In the genomic region with DNA sequence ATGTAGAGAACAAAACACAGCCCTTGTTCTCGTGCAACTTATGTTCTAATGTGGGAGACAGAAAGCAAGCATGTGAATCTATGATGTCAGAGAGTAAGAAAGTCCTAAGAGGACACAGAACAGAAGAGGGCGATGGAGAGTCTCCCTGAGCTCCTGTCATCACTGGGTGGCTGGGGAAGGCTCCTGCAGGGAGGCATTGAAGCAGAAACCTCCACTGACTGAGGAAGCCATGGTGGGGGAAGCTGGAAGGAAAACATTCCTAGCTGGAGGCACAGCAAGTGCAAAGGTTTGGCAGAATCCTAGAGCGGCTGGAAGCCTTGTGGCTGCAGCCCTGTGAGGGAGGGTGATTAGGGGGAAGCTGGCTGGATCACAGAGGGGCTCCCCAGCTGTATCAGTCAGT, we compare ENCODE assay signal across 8 cellular contexts.
DNase-seq lines count a peak whose midpoint lies in the region; ATAC-seq and TF ChIP-seq lines count a peak whose summit lies in the region.

No MANE protein-coding gene starts in this region.

- RAD21 ChIA-PET in HCT116 (lab: Charles Lee; ENCODE audit: low non-redundant PET in 1 of 2, low total read pairs in 2 of 2, uncharacterized antibody in 2 of 2, unreplicated experiment in 2 of 2): no interaction called here

- peak; percentile 73 for ATAC-seq in HCT116
- no peak for ATAC-seq in GM19328 (IDR thresholded peaks at IDR 0.05; ENCODE audit: unreplicated experiment)
- no peak for ATAC-seq in HG02623 (IDR thresholded peaks at IDR 0.05; ENCODE audit: unreplicated experiment)
- no peak for ATAC-seq in activated CD4-positive, CD25-positive, alpha-beta regulatory T cell treated with anti-CD3 and anti-CD28 coated beads, Interleukin-2, amount 50 U/mL, for 24 hours

- no peak overlapping the region for H2AFZ ChIP-seq in HCT116 (ENCODE audit: low read depth, low read length, poor library complexity, severe bottlenecking)

- no peaks in the 10 kb centered on the region for H3K9me2 ChIP-seq in HCT116 (ENCODE audit: insufficient read depth)

- BruUV-seq in HCT116 (replicated peaks; lab: Mats Ljungman, UMichigan): no TSS peak

- no peak overlapping the region for H3K4me3 ChIP-seq in HCT116 (replicated peaks in 1 of 2; ENCODE audit: low read depth in 1 of 2, low read length in 2 of 2)

- no peaks in the 10 kb centered on the region for H3K79me2 ChIP-seq in HCT116 (ENCODE audit: insufficient read depth, low read length)

- no peak overlapping the region for H3K27ac ChIP-seq in C4-2B
- H3K27ac ChIP-seq in HCT116 (ENCODE audit: low read depth, low read length): no peak overlapping the region

- H3K27ac Mint-ChIP-seq in glutamatergic neuron (ENCODE audit: unreplicated experiment): no peak overlapping the region

- CTCF ChIA-PET in HCT116 (lab: Charles Lee): interaction anchor here (1.0 to 2.2 kb wide), 2 partner anchors 149 to 156 kb away, joined by 4 to 5 read pairs; no protein-coding TSS in a partner anchor

- H3K36me3 Mint-ChIP-seq in glutamatergic neuron (ENCODE audit: unreplicated experiment): no peaks in the 10 kb centered on the region

- H3K27me3 ChIP-seq in HCT116 (ENCODE audit: insufficient read depth, low read length): peaks cover 3% of the 10 kb centered on the region; the same call in 1 of the 2 replicates

- TF ChIP-seq POLR2A in HCT116 (IDR thresholded peaks at IDR 0.05; ENCODE audit: borderline replicate concordance, extremely low read depth, insufficient read depth, insufficient read length): no peak

- H3K4me1 Mint-ChIP-seq in glutamatergic neuron (ENCODE audit: low read depth, unreplicated experiment): peaks cover 7% of the 10 kb centered on the region

- H3K9ac ChIP-seq in HCT116 (ENCODE audit: low read length): no peak overlapping the region

- no peaks in the 10 kb centered on the region for H3K4me1 ChIP-seq in HCT116 (ENCODE audit: control insufficient read depth in 1 of 2, insufficient read depth in 2 of 2, low read length in 2 of 2)

- peak; percentile 2 for DNase-seq in HCT116 (ENCODE audit: low read depth, low spot score)
- DNase-seq in RKO (ENCODE audit: low spot score): peak; percentile 61
- DNase-seq in glutamatergic neuron: peak; percentile 47
- no peak for DNase-seq in NCI-H345 (lab: John Stamatoyannopoulos, UW)

- peaks cover 4% of the 10 kb centered on the region for H3K9me3 Mint-ChIP-seq in glutamatergic neuron (ENCODE audit: unreplicated experiment)

- intact Hi-C loops in HCT116 (cut with micrococcal nuclease): no loop called here

- no peak overlapping the region for H3K4me2 ChIP-seq in HCT116 (ENCODE audit: low read length)

- no peaks in the 10 kb centered on the region for H3K27me3 Mint-ChIP-seq in glutamatergic neuron (ENCODE audit: unreplicated experiment)

- 0 out of 2 replicates have a peak, but pooled peaks have one; percentile 4 for TF ChIP-seq RAD21 in HCT116 (IDR thresholded peaks at IDR 0.05; ENCODE audit: low read depth)

- POLR2A ChIA-PET in HCT116 (lab: Charles Lee): no interaction called here

- TF ChIP-seq CTCF in C4-2B (conservative IDR thresholded peaks at IDR 0.05) (peak; percentile 51), HCT116 (IDR thresholded peaks at IDR 0.05 in 2 of 3, conservative IDR thresholded peaks at IDR 0.05 in 1 of 3; ENCODE audit: borderline replicate concordance in 1 of 3, insufficient read depth in 1 of 3, low read depth in 2 of 3, low read length in 2 of 3) (peak in 2 of 3 experiments; percentile 35 to 42; a peak in 3 of 6 replicates), glutamatergic neuron (IDR thresholded peaks at IDR 0.05; ENCODE audit: partially characterized antibody, unreplicated experiment) (no peak)

- no peak overlapping the region for H3K4me3 Mint-ChIP-seq in glutamatergic neuron (ENCODE audit: unreplicated experiment)

- H3K9me3 ChIP-seq in HCT116 (ENCODE audit: control insufficient read depth in 1 of 2, insufficient read depth in 1 of 2, low read depth in 1 of 2, low read length in 2 of 2): no peaks in the 10 kb centered on the region

- no peaks in the 10 kb centered on the region for H4K20me1 ChIP-seq in HCT116 (ENCODE audit: insufficient read depth)

- no peaks in the 10 kb centered on the region for H3K36me3 ChIP-seq in HCT116 (ENCODE audit: control insufficient read depth in 1 of 2, insufficient read depth in 2 of 2, low read length in 2 of 2)

TF ChIP-seq in HCT116, 20 proteins besides CTCF, POLR2A, EP300 and RAD21:
- TF ChIP-seq YY1 (IDR thresholded peaks at IDR 0.05; ENCODE audit: extremely low read depth, insufficient replicate concordance, low read depth, low read length) (no peak), SP1 (IDR thresholded peaks at IDR 0.05; ENCODE audit: low read depth) (no peak), MAX (IDR thresholded peaks at IDR 0.05) (no peak), SRF (IDR thresholded peaks at IDR 0.05; ENCODE audit: low read depth) (no peak)
